In genomic region chr2:28870146-28870891, GRCh38 we compare ENCODE assay signal across 8 cellular contexts. TPM values are rescaled to one million over a fixed set of nuclear protein-coding genes. Genes with fewer than 3 reads are reported as not detected.
A peak's percentile ranks its signal among the peaks of the same experiment; 100 is the strongest.
DNase-seq lines count a peak whose midpoint lies in the region; ATAC-seq and TF ChIP-seq lines count a peak whose summit lies in the region.

TSS of gene TRMT61B (minus strand) at chr2:28870309. CDS start at chr2:28870277, 32 bp downstream.

- WGBS in mammary epithelial cell (ENCODE audit: low coverage, missing lambda C conversion rate): under 1% methylated on average over 39 of the region's 57 CpGs

- DNase-seq in AG09309 (ENCODE audit: low read depth) (peak; percentile 71), NCI-H226 (peak; percentile 95), mammary epithelial cell (peak; percentile 93)

- no peaks in the 10 kb centered on the region for H4K20me1 ChIP-seq in mammary epithelial cell (ENCODE audit: insufficient read depth, low read length)

- CTCF ChIA-PET in mammary epithelial cell (lab: Charles Lee; ENCODE audit: low non-redundant PET): no interaction called here

- intact Hi-C loops in mammary epithelial cell (cut with micrococcal nuclease): loop anchor here (1.0 kb wide), 1 partner anchor 24 kb away; the partner anchor contains the start of gene WDR43

- peaks cover 13% of the 10 kb centered on the region for H3K4me1 ChIP-seq in mammary epithelial cell (ENCODE audit: insufficient read depth, low read length)
- peaks cover 3% of the 10 kb centered on the region; the same call in 1 of the 2 replicates for H3K4me1 ChIP-seq in iPS-20b (ENCODE audit: insufficient read depth, low read length)

- in situ Hi-C loops in mammary epithelial cell (cut with MboI; ENCODE audit: low sequenced_read_pairs in 2 of 2): no loop called here

- H3K9me3 ChIP-seq in mammary epithelial cell (replicated peaks; ENCODE audit: insufficient read depth, low read length) (no peaks in the 10 kb centered on the region), iPS-20b (ENCODE audit: insufficient read depth, low read depth, low read length) (no peaks in the 10 kb centered on the region)

- H3K4me2 ChIP-seq in mammary epithelial cell (ENCODE audit: insufficient read depth, low read depth, low read length): peak within 1 kb of the TSS; percentile 83

- ATAC-seq in GM19023 (IDR thresholded peaks at IDR 0.05; ENCODE audit: unreplicated experiment) (peak; percentile 98), HG03196 (IDR thresholded peaks at IDR 0.05; ENCODE audit: unreplicated experiment) (peak; percentile 93)

- no peaks in the 10 kb centered on the region for H3K36me3 ChIP-seq in mammary epithelial cell (ENCODE audit: insufficient read depth, low read length)
- H3K36me3 ChIP-seq in iPS-20b (ENCODE audit: insufficient read depth, low read depth, low read length): no peaks in the 10 kb centered on the region; the same call in 1 of the 2 replicates

- H2AFZ ChIP-seq in mammary epithelial cell (ENCODE audit: low read depth, low read length): peak within 1 kb of the TSS; percentile 94

- H3K4me3 ChIP-seq in AG09309 (ENCODE audit: control insufficient read depth, low read depth, low read length) (peak within 1 kb of the TSS; percentile 94), WI38 (ENCODE audit: low read depth, low read length) (peak within 1 kb of the TSS; percentile 94), mammary epithelial cell (replicated peaks in 1 of 3; ENCODE audit: insufficient read depth in 1 of 3, low read depth in 2 of 3, low read length in 3 of 3) (peak within 1 kb of the TSS; percentile 63 to 95 (median 91)), iPS-20b (ENCODE audit: low read length) (peak within 1 kb of the TSS; percentile 98), skin epidermis (peak within 1 kb of the TSS; percentile 72 to 98 (median 93))

- H3K9ac ChIP-seq in mammary epithelial cell (ENCODE audit: insufficient read depth, low read length) (peak within 1 kb of the TSS; percentile 90), iPS-20b (ENCODE audit: low read depth, low read length) (peak within 1 kb of the TSS; percentile 95)

- H3K27ac ChIP-seq in mammary epithelial cell (ENCODE audit: insufficient read depth, low read depth, low read length) (peak within 1 kb of the TSS; percentile 85), iPS-20b (ENCODE audit: low read length) (peak within 1 kb of the TSS; percentile 28), skin epidermis (peak within 1 kb of the TSS in 20 of 21 experiments; percentile 66 to 91 (median 81))

- BruUV-seq in mammary epithelial cell (replicated peaks; lab: Mats Ljungman, UMichigan): no TSS peak

- H3K79me2 ChIP-seq in mammary epithelial cell (ENCODE audit: insufficient read depth, low read length): peaks cover 41% of the 10 kb centered on the region

- H3K27me3 ChIP-seq in mammary epithelial cell (ENCODE audit: insufficient read depth, low read length) (no peaks in the 10 kb centered on the region), iPS-20b (ENCODE audit: insufficient read depth, low read length) (peaks cover 7% of the 10 kb centered on the region)

- dilution Hi-C loops in mammary epithelial cell (cut with HindIII; ENCODE audit: low sequenced_read_pairs): no loop called here

- no peak for TF ChIP-seq CTCF in AG09309 (IDR thresholded peaks at IDR 0.05; ENCODE audit: control insufficient read depth, insufficient read depth, low read depth, low read length, missing control alignments)
- TF ChIP-seq CTCF in WI38 (IDR thresholded peaks at IDR 0.05; ENCODE audit: low read depth, low read length): no peak
- no peak for TF ChIP-seq CTCF in mammary epithelial cell (conservative IDR thresholded peaks at IDR 0.05 in 1 of 2, IDR thresholded peaks at IDR 0.05 in 1 of 2; ENCODE audit: extremely low read depth in 1 of 2, insufficient read depth in 1 of 2, low read depth in 1 of 2, low read length in 2 of 2)

RNA-seq across cellular contexts. Expression of gene TRMT61B, which starts in this region (rescaled TPM):
- total RNA-seq in mammary epithelial cell: 10 to 100 TPM; 13.7 to 14.7 TPM
- polyA plus RNA-seq in mammary epithelial cell: 11.9 TPM
- polyA minus RNA-seq in mammary epithelial cell: 3.7 TPM

Comparison
In these comparisons a context has a peak if more than half of its experiments do, and no peak if none do; other contexts are left out.
1. Peak in every context shown above with its lines: DNase-seq, ATAC-seq, H3K4me3 ChIP-seq and H3K27ac ChIP-seq.
2. H3K27ac ChIP-seq: peak in every context shown above with its lines; median percentile 85 in mammary epithelial cell; 81 in skin epidermis; 28 in iPS-20b.